In genomic region chr7:18153183-18153748, GRCh38 we compare ENCODE assay signal across 15 cellular contexts.
"Had no signal": no experiment of that assay in that cellular context is flagged by ENCODE, and none has a peak within 500 bp of the region (broad histone marks: within the 10 kb centered on the region; RNA-seq: fewer than 3 reads in every experiment).

No MANE protein-coding gene starts in this region.

- H3K9me3 Mint-ChIP-seq: activated B cell treated with CpG ODN at 0.5 μM for 24 hours, endodermal cell had no signal

- H3K27ac Mint-ChIP-seq: activated B cell treated with CpG ODN at 0.5 μM for 24 hours; activated CD8-positive, alpha-beta T cell treated with anti-CD3 and anti-CD28 coated beads, Interleukin-2, amount 10 ng/mL, durations not matched to agents 7 days and 5 days; activated naive CD8-positive, alpha-beta T cell; activated T-cell treated with anti-CD3 and anti-CD28 coated beads, Interleukin-2, amount 50 U/mL, for 72 hours; endodermal cell; naive B cell had no signal

- H3K4me3 ChIP-seq: dorsolateral prefrontal cortex, stomach had no signal

- H3K79me2 ChIP-seq: parathyroid adenoma had no signal

- H3K36me3 ChIP-seq: stomach had no signal

- DNase-seq: activated B cell treated with CpG ODN at 0.5 μM for 24 hours; activated CD4-positive, alpha-beta T cell treated with anti-CD3 and anti-CD28 coated beads for 48 hours; activated CD8-positive, alpha-beta memory T cell treated with anti-CD3 and anti-CD28 coated beads, Interleukin-2, amount 50 U/mL, for 4 hours; activated CD8-positive, alpha-beta T cell treated with anti-CD3 and anti-CD28 coated beads, Interleukin-2, amount 10 ng/mL, durations not matched to agents 7 days and 5 days; activated gamma-delta T cell treated with Interleukin-2 at 50 U/mL for 16 hours; activated T-cell treated with anti-CD3 and anti-CD28 coated beads, Interleukin-2, amount 50 U/mL, for 72 hours; amniotic stem cell; dorsolateral prefrontal cortex; endodermal cell; mammary epithelial cell; naive B cell; stimulated activated CD4-positive, alpha-beta T cell treated with anti-CD3 and anti-CD28 coated beads, Interleukin-1b, Interleukin-23, amount 100 ng/mL, for 48 hours; stomach had no signal

- H2AFZ ChIP-seq: parathyroid adenoma had no signal

- H3K27me3 Mint-ChIP-seq: activated B cell treated with CpG ODN at 0.5 μM for 24 hours had no signal

- H3K36me3 Mint-ChIP-seq: activated naive CD8-positive, alpha-beta T cell had no signal

- H3K9me3 ChIP-seq: stomach had no signal

- H3K27ac ChIP-seq: dorsolateral prefrontal cortex, parathyroid adenoma, stomach had no signal

- H3K9ac ChIP-seq: parathyroid adenoma had no signal

- H3K4me1 ChIP-seq: parathyroid adenoma, stomach had no signal

- H3K4me3 Mint-ChIP-seq: activated B cell treated with CpG ODN at 0.5 μM for 24 hours; activated CD8-positive, alpha-beta T cell treated with anti-CD3 and anti-CD28 coated beads, Interleukin-2, amount 10 ng/mL, durations not matched to agents 7 days and 5 days; activated naive CD8-positive, alpha-beta T cell; activated T-cell treated with anti-CD3 and anti-CD28 coated beads, Interleukin-2, amount 50 U/mL, for 72 hours; endodermal cell; naive B cell had no signal

- H3K27me3 ChIP-seq: dorsolateral prefrontal cortex, stomach had no signal
